8 cellular contexts compared by ENCODE assay signal in genomic region chr12:47904647-47905312, GRCh38. TPM values are rescaled to one million over a fixed set of nuclear protein-coding genes. Genes with fewer than 3 reads are reported as not detected.
DNase-seq lines count a peak whose midpoint lies in the region; ATAC-seq and TF ChIP-seq lines count a peak whose summit lies in the region.

TSS of gene VDR (minus strand) at chr12:47904994. CDS start at chr12:47879113, 25,881 bp downstream.

- 1% methylated on average over 35 to 48 of the region's 48 CpGs for WGBS in ovary, 3 donors
- 1 to 2% methylated on average over 22 to 38 of the region's 48 CpGs for WGBS in upper lobe of left lung, 2 donors

- H3K4me2 ChIP-seq in MM.1S (ENCODE audit: low read depth, low read length) = peak within 1 kb of the TSS; percentile 97

- peak within 1 kb of the TSS; percentile 74 for H3K27ac ChIP-seq in MM.1S (ENCODE audit: low read length)
- H3K27ac ChIP-seq in ovary = peak within 1 kb of the TSS in 1 of 2 donors; percentile 33
- H3K27ac ChIP-seq in upper lobe of left lung = peak within 1 kb of the TSS; percentile 67 to 85 (median 84)

- DNase-seq in DMS79 treated with DMSO at 0.1 percent for 48 hours (lab: John Stamatoyannopoulos, UW) (peak; percentile 85), GOT3 (lab: John Stamatoyannopoulos, UW) (peak; percentile 51), MM.1S (peak; percentile 90), SK-N-DZ (ENCODE audit: low spot score) (peak; percentile 56), glomerular visceral epithelial cell (ENCODE audit: extremely low spot score) (peak; percentile 87), ovary (peak; percentile 69 to 80 (median 76)), upper lobe of left lung (peak; percentile 91 to 94)
- peak; percentile 76 for DNase-seq in activated naive CD4-positive, alpha-beta T cell treated with Interleukin-2 at 50 U/mL for 16 hours

- no peaks in the 10 kb centered on the region for H3K9me3 ChIP-seq in MM.1S (replicated peaks; ENCODE audit: insufficient read depth, low read length)
- H3K9me3 ChIP-seq in ovary = no peaks in the 10 kb centered on the region
- no peaks in the 10 kb centered on the region for H3K9me3 ChIP-seq in upper lobe of left lung

- H3K36me3 ChIP-seq in MM.1S (replicated peaks; ENCODE audit: insufficient read depth, low read length) (no peaks in the 10 kb centered on the region), ovary (no peaks in the 10 kb centered on the region), upper lobe of left lung (no peaks in the 10 kb centered on the region)

- H3K4me1 ChIP-seq in MM.1S (ENCODE audit: low read length) (peaks cover 43% of the 10 kb centered on the region), ovary (ENCODE audit: insufficient read depth) (peaks cover 11% of the 10 kb centered on the region), upper lobe of left lung (peaks cover 27 to 60% (median 53%) of the 10 kb centered on the region in 4 donors)

- TF ChIP-seq CTCF in MM.1S (IDR thresholded peaks at IDR 0.05; ENCODE audit: low read length) (peak; percentile 56), ovary (IDR thresholded peaks at IDR 0.05) (no peak), upper lobe of left lung (IDR thresholded peaks at IDR 0.05) (peak in 4 of 6 experiments; percentile 4 to 36 (median 12))

- ATAC-seq in upper lobe of left lung (ENCODE audit: low FRiP score in 2 of 2) = peak; percentile 88 to 89

- H4K20me1 ChIP-seq in MM.1S (ENCODE audit: insufficient read depth, low read length) = no peaks in the 10 kb centered on the region

- H2AFZ ChIP-seq in MM.1S (ENCODE audit: low read length) = peak within 1 kb of the TSS; percentile 72

- intact Hi-C loops in ovary (cut with DNase I) = loop anchor here in 1 of 4 donors (2.0 kb wide), 1 partner anchor 54 kb away; no protein-coding TSS in a partner anchor

- TF ChIP-seq POLR2A in ovary (IDR thresholded peaks at IDR 0.05) (no peak), upper lobe of left lung (IDR thresholded peaks at IDR 0.05) (peak in 3 of 4 donors; percentile 36 to 81 (median 69))

- H3K27me3 ChIP-seq in MM.1S (replicated peaks; ENCODE audit: insufficient read depth, low read length) = no peaks in the 10 kb centered on the region
- H3K27me3 ChIP-seq in ovary = no peaks in the 10 kb centered on the region
- H3K27me3 ChIP-seq in upper lobe of left lung = no peaks in the 10 kb centered on the region

- H3K79me2 ChIP-seq in MM.1S (ENCODE audit: low read length) = peaks cover 44% of the 10 kb centered on the region

- peak within 1 kb of the TSS; percentile 74 for H3K9ac ChIP-seq in MM.1S (ENCODE audit: low read length)

- peaks cover 16% of the 10 kb centered on the region; the same call in 1 of the 2 replicates for H3F3A ChIP-seq in MM.1S (ENCODE audit: insufficient read depth, low read length)

- TF ChIP-seq EP300 in ovary (IDR thresholded peaks at IDR 0.05) (no peak), upper lobe of left lung (IDR thresholded peaks at IDR 0.05) (no peak)

- H3K4me3 ChIP-seq in MM.1S (ENCODE audit: low read length) = peak within 1 kb of the TSS; percentile 70
- H3K4me3 ChIP-seq in ovary = peak within 1 kb of the TSS; percentile 52
- H3K4me3 ChIP-seq in upper lobe of left lung = peak within 1 kb of the TSS; percentile 36 to 66 (median 50)

- no peaks in the 10 kb centered on the region for H3K9me2 ChIP-seq in MM.1S (replicated peaks; ENCODE audit: insufficient read depth, low read length)

RNA-seq across cellular contexts. Expression of gene VDR, which starts in this region (rescaled TPM):
- polyA plus RNA-seq in SK-N-DZ (2014; cell fraction: cytosol; rRNA removed) = not detected in 2 replicates
- polyA plus RNA-seq in SK-N-DZ (2014; cell fraction: nucleus; rRNA removed) = not detected in 2 replicates
- total RNA-seq in ovary = 1 to 10 TPM in 5 of 7 donors, under 1 TPM in 2; 0.71 to 2.7 (median 1.1) TPM
- polyA plus RNA-seq in ovary = 1 to 10 TPM in 1 of 2 donors, under 1 TPM in 1; 0.31 to 1.1 TPM
- 10 to 100 TPM; 23.0 to 41.1 (median 27.5) TPM for total RNA-seq in upper lobe of left lung

Comparison
In these comparisons a context has a peak if more than half of its experiments do, and no peak if none do; other contexts are left out.
1. RNA of gene VDR (total RNA-seq): 23.0 to 41.1 TPM in upper lobe of left lung; 0.71 to 2.7 TPM in ovary; every median in the first group is over 4 times any median in the second.
2. CTCF ChIP-seq: peak in MM.1S (single experiment) and upper lobe of left lung (4 of 6); none in ovary (0 of 3).
3. Peak in every context shown above with its lines, with median percentiles within 50 percentile points of each other: DNase-seq and H3K4me3 ChIP-seq.